ENCODE assay signal across 12 cellular contexts in genomic region chr5:14148890-14149671, GRCh38. TPM values are rescaled to one million over a fixed set of nuclear protein-coding genes. Genes with fewer than 3 reads are reported as not detected.
A peak's percentile ranks its signal among the peaks of the same experiment; 100 is the strongest.
DNase-seq lines count a peak whose midpoint lies in the region; ATAC-seq, FAIRE-seq and TF ChIP-seq lines count a peak whose summit lies in the region.
"Had no signal": no experiment of that assay in that cellular context is flagged by ENCODE, and none has a peak within 500 bp of the region (broad histone marks: within the 10 kb centered on the region; RNA-seq: fewer than 3 reads in every experiment).

No MANE protein-coding gene starts in this region.

- peaks cover 19% of the 10 kb centered on the region for H3K9me3 Mint-ChIP-seq in glutamatergic neuron (ENCODE audit: unreplicated experiment)
- H3K9me3 Mint-ChIP-seq in CD4-positive, alpha-beta T cell, result no peaks in the 10 kb centered on the region
- H3K9me3 Mint-ChIP-seq: T-helper 2 cell treated with Interferon-gamma antibody and Interleukin-4, amounts not matched to agents 5 μg/mL and 100 μg/mL, for 36 hours had no signal

- peaks cover 95% of the 10 kb centered on the region for H3K79me2 ChIP-seq in smooth muscle cell (ENCODE audit: low read depth)

- peaks cover 4% of the 10 kb centered on the region for H3K36me3 Mint-ChIP-seq in glutamatergic neuron (ENCODE audit: unreplicated experiment)
- peaks cover 6% of the 10 kb centered on the region for H3K36me3 Mint-ChIP-seq in CD4-positive, alpha-beta T cell (ENCODE audit: low read depth)
- H3K36me3 Mint-ChIP-seq: activated CD8-positive, alpha-beta memory T cell treated with anti-CD3 and anti-CD28 coated beads, Interleukin-2, amount 10 ng/mL, durations not matched to agents 7 days and 5 days had no signal

- no peak for DNase-seq in GM19239 (ENCODE audit: insufficient read length, low spot score)
- peak; percentile 42 for DNase-seq in HuH-7.5 (ENCODE audit: low spot score)
- DNase-seq in glutamatergic neuron, result no peak
- no peak for DNase-seq in smooth muscle cell (lab: John Stamatoyannopoulos, UW; ENCODE audit: unreplicated experiment)
- no peak for DNase-seq in RPMI8226
- DNase-seq in CD4-positive, alpha-beta T cell, result no peak
- no peak for DNase-seq in BE2C
- DNase-seq: activated CD8-positive, alpha-beta memory T cell treated with anti-CD3 and anti-CD28 coated beads, Interleukin-2, amount 10 ng/mL, durations not matched to agents 7 days and 5 days; aorta had no signal

- H3K4me1 ChIP-seq in smooth muscle cell (ENCODE audit: low read depth) (peaks cover 54% of the 10 kb centered on the region), BE2C (peaks cover 68% of the 10 kb centered on the region)

- H3K9me3 ChIP-seq in smooth muscle cell (replicated peaks; ENCODE audit: low read depth), result no peaks in the 10 kb centered on the region
- H3K9me3 ChIP-seq in CD4-positive, alpha-beta T cell (ENCODE audit: control insufficient read depth, low read length), result no peaks in the 10 kb centered on the region
- no peaks in the 10 kb centered on the region; the same call in 1 of the 2 replicates for H3K9me3 ChIP-seq in BE2C

- H3K27ac Mint-ChIP-seq in glutamatergic neuron (ENCODE audit: unreplicated experiment), result peak overlapping the region; percentile 78
- no peak overlapping the region for H3K27ac Mint-ChIP-seq in CD4-positive, alpha-beta T cell
- H3K27ac Mint-ChIP-seq: activated CD8-positive, alpha-beta memory T cell treated with anti-CD3 and anti-CD28 coated beads, Interleukin-2, amount 10 ng/mL, durations not matched to agents 7 days and 5 days; T-helper 2 cell treated with Interferon-gamma antibody and Interleukin-4, amounts not matched to agents 5 μg/mL and 100 μg/mL, for 36 hours had no signal

- no peaks in the 10 kb centered on the region for H3K36me3 ChIP-seq in smooth muscle cell (ENCODE audit: low read depth)
- H3K36me3 ChIP-seq in BE2C, result no peaks in the 10 kb centered on the region; the same call in 1 of the 2 replicates

- POLR2A ChIA-PET in CD4-positive, alpha-beta T cell (lab: Charles Lee), result no interaction called here

- WGBS in smooth muscle cell (ENCODE audit: low lambda C conversion rate), result 80% methylated on average over 15 of the region's 15 CpGs

- FAIRE-seq in GM19239 (lab: Jason Lieb, UNC), result peak; percentile 87
- FAIRE-seq: G401.6 had no signal

- CTCF ChIA-PET in CD4-positive, alpha-beta T cell (lab: Charles Lee), result no interaction called here

- peak overlapping the region; percentile 76 for H3K4me3 Mint-ChIP-seq in glutamatergic neuron (ENCODE audit: unreplicated experiment)
- no peak overlapping the region for H3K4me3 Mint-ChIP-seq in CD4-positive, alpha-beta T cell
- H3K4me3 Mint-ChIP-seq: activated CD8-positive, alpha-beta memory T cell treated with anti-CD3 and anti-CD28 coated beads, Interleukin-2, amount 10 ng/mL, durations not matched to agents 7 days and 5 days; T-helper 2 cell treated with Interferon-gamma antibody and Interleukin-4, amounts not matched to agents 5 μg/mL and 100 μg/mL, for 36 hours had no signal

- H3K4me3 ChIP-seq in smooth muscle cell (no peak overlapping the region), BE2C (ENCODE audit: low read depth, low read length) (no peak overlapping the region)

- no peak for TF ChIP-seq CTCF in glutamatergic neuron (IDR thresholded peaks at IDR 0.05; ENCODE audit: partially characterized antibody, unreplicated experiment)
- TF ChIP-seq CTCF in smooth muscle cell (IDR thresholded peaks at IDR 0.05; ENCODE audit: borderline replicate concordance, insufficient read depth, poor library complexity, severe bottlenecking), result no peak
- no peak for TF ChIP-seq CTCF in CD4-positive, alpha-beta T cell (IDR thresholded peaks at IDR 0.05)
- no peak for TF ChIP-seq CTCF in BE2C (IDR thresholded peaks at IDR 0.05; ENCODE audit: low read depth, low read length)

- peaks cover 11% of the 10 kb centered on the region for H3K27me3 Mint-ChIP-seq in glutamatergic neuron (ENCODE audit: unreplicated experiment)
- H3K27me3 Mint-ChIP-seq in CD4-positive, alpha-beta T cell, result peaks cover 45% of the 10 kb centered on the region

- peaks cover 15% of the 10 kb centered on the region for H3F3A ChIP-seq in smooth muscle cell (ENCODE audit: low read depth)

- peaks cover 99% of the 10 kb centered on the region for H4K20me1 ChIP-seq in smooth muscle cell (ENCODE audit: low read depth)

- H3K9ac ChIP-seq in smooth muscle cell (ENCODE audit: low read depth), result no peak overlapping the region

- intact Hi-C loops in CD4-positive, alpha-beta T cell (cut with DNase I, micrococcal nuclease), result loop anchor here in 1 of 2 experiments (10.0 kb wide), 3 partner anchors 116 to 706 kb away; partner anchors contain the start of gene OTULIN

- H3K27me3 ChIP-seq in smooth muscle cell (ENCODE audit: low read depth), result no peaks in the 10 kb centered on the region
- H3K27me3 ChIP-seq in CD4-positive, alpha-beta T cell (ENCODE audit: control insufficient read depth, insufficient read depth, low read length), result peaks cover 22% of the 10 kb centered on the region
- no peaks in the 10 kb centered on the region for H3K27me3 ChIP-seq in BE2C

- peaks cover 71% of the 10 kb centered on the region for H3K4me1 Mint-ChIP-seq in glutamatergic neuron (ENCODE audit: low read depth, unreplicated experiment)
- H3K4me1 Mint-ChIP-seq in CD4-positive, alpha-beta T cell (ENCODE audit: low read depth), result peaks cover 6% of the 10 kb centered on the region

- ATAC-seq in GM19328 (IDR thresholded peaks at IDR 0.05; ENCODE audit: unreplicated experiment), result no peak
- no peak for ATAC-seq in CD4-positive, alpha-beta T cell (ENCODE audit: poor library complexity)
- ATAC-seq: activated CD8-positive, alpha-beta memory T cell treated with anti-CD3 and anti-CD28 coated beads, Interleukin-2, amount 10 ng/mL, durations not matched to agents 7 days and 5 days had no signal

- H3K27ac ChIP-seq in smooth muscle cell (ENCODE audit: low read depth), result no peak overlapping the region
- no peak overlapping the region for H3K27ac ChIP-seq in CD4-positive, alpha-beta T cell (ENCODE audit: low read depth, low read length)

- H2AFZ ChIP-seq in smooth muscle cell (ENCODE audit: low read depth), result no peak overlapping the region

- H3K4me2 ChIP-seq in smooth muscle cell, result peak overlapping the region; percentile 52

RNA-seq across cellular contexts. Expression of gene TRIO, which starts 5.9 kb away (rescaled TPM):
- 281 TPM for total RNA-seq in glutamatergic neuron (ENCODE audit: unreplicated experiment)
- 109 and 118 TPM in 2 replicates for total RNA-seq in smooth muscle cell
- 10.2 and 30.3 TPM in 2 replicates for polyA plus RNA-seq in smooth muscle cell
- 1 to 10 TPM; 4.1 to 6.5 TPM for total RNA-seq in CD4-positive, alpha-beta T cell
- polyA plus RNA-seq in BE2C (2012; ENCODE audit: insufficient read depth, insufficient read length, low read depth), result 169 TPM

Comparison
In these comparisons a context has a peak if more than half of its experiments do, and no peak if none do; other contexts are left out.
1. RNA of gene TRIO, which starts 5.9 kb away (total RNA-seq): 281 TPM in glutamatergic neuron (single experiment) and 109 to 118 TPM in smooth muscle cell; 4.1 to 6.5 TPM in CD4-positive, alpha-beta T cell; every median in the first group is over 10 times any median in the second.